Comparison of ENCODE assay signal across 15 cellular contexts in the genomic region with DNA sequence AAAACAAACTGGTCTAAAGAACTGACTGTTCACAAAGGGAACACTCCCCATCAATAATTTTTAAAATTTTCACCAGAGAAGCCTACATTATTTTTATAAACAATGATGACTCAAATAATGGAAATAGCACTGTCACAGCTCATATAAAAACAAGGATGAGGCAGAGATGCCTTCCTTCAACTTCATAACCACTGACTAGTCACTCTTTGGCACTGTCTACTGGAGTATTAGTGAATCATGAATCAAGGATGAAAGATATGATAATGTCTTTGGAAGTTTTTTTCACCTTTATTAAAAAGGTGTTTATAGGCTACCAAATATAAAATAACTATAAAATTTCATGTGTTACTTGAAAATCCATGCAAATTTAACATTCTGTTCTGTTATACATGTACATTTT.
DNase-seq lines count a peak whose midpoint lies in the region; ATAC-seq, FAIRE-seq and TF ChIP-seq lines count a peak whose summit lies in the region.
"Had no signal": no experiment of that assay in that cellular context is flagged by ENCODE, and none has a peak within 500 bp of the region (broad histone marks: within the 10 kb centered on the region; RNA-seq: fewer than 3 reads in every experiment).

No MANE protein-coding gene starts in this region.

- H3K9me3 Mint-ChIP-seq in stimulated activated naive B cell treated with anti-CD40 and anti-IgM and Interleukin-4, amounts not matched to agents 10 μg/mL and 1 μg/mL and 100 μg/mL, for 72 hours, result peaks cover 0 to 2% of the 10 kb centered on the region in 2 donors
- H3K9me3 Mint-ChIP-seq: activated T-cell treated with anti-CD3 and anti-CD28 coated beads, Interleukin-2, amount 50 U/mL, for 24 hours; T-cell had no signal

- peak overlapping the region; percentile 76 for H3K27ac ChIP-seq in osteoblast (ENCODE audit: low read depth, low read length)
- H3K27ac ChIP-seq in aorta (ENCODE audit: low read depth in 1 of 2, low read length in 2 of 2), result no peak overlapping the region

- H3K36me3 Mint-ChIP-seq in stimulated activated naive B cell treated with anti-CD40 and anti-IgM and Interleukin-4, amounts not matched to agents 10 μg/mL and 1 μg/mL and 100 μg/mL, for 72 hours, result peaks cover 5 to 17% of the 10 kb centered on the region in 2 donors
- H3K36me3 Mint-ChIP-seq: CD4-positive, alpha-beta memory T cell; T-cell had no signal

- no peaks in the 10 kb centered on the region for H4K20me1 ChIP-seq in osteoblast (ENCODE audit: insufficient read depth, low read length)

- H3K27me3 Mint-ChIP-seq in stimulated activated naive B cell treated with anti-CD40 and anti-IgM and Interleukin-4, amounts not matched to agents 10 μg/mL and 1 μg/mL and 100 μg/mL, for 72 hours, result no peaks in the 10 kb centered on the region
- H3K27me3 Mint-ChIP-seq: activated T-cell treated with anti-CD3 and anti-CD28 coated beads, Interleukin-2, amount 50 U/mL, for 24 hours; CD4-positive, alpha-beta memory T cell; T-cell had no signal

- H3K9me3 ChIP-seq in osteoblast (ENCODE audit: low read depth, low read length) (no peaks in the 10 kb centered on the region), aorta (ENCODE audit: control insufficient read depth, low read length) (no peaks in the 10 kb centered on the region)

- DNase-seq in EH (ENCODE audit: low read depth), result peak; percentile 68
- DNase-seq in RCC 7860 (ENCODE audit: low spot score), result peak; percentile 82
- peak; percentile 1 for DNase-seq in osteoblast (ENCODE audit: insufficient read length, low spot score, missing footprints)
- DNase-seq in activated CD8-positive, alpha-beta memory T cell treated with anti-CD3 and anti-CD28 coated beads, Interleukin-2, amount 50 U/mL, for 48 hours, result no peak
- DNase-seq in aorta, result no peak
- DNase-seq in stimulated activated naive B cell treated with anti-CD40 and anti-IgM and Interleukin-4, amounts not matched to agents 10 μg/mL and 1 μg/mL and 100 μg/mL, for 72 hours, result no peak
- DNase-seq: activated CD4-positive, alpha-beta T cell treated with anti-CD3 and anti-CD28 coated beads for 4 hours; activated T-cell treated with anti-CD3 and anti-CD28 coated beads, Interleukin-2, amount 50 U/mL, for 24 hours; CD4-positive, alpha-beta memory T cell; effector memory CD4-positive, alpha-beta T cell; NCI-H1105 treated with DMSO at 0.1 percent for 48 hours; T-cell had no signal

- no peak for TF ChIP-seq CTCF in osteoblast (IDR thresholded peaks at IDR 0.05; ENCODE audit: extremely low read depth, low read depth, low read length)

- intact Hi-C loops in aorta (cut with DNase I), result no loop called here

- no peak overlapping the region for H2AFZ ChIP-seq in osteoblast (ENCODE audit: low read length)

- FAIRE-seq in RCC 7860 (lab: Jason Lieb, UNC), result peak; percentile 99

- peak; percentile 91 for ATAC-seq in esophagus mucosa
- no peak for ATAC-seq in HG02840 (IDR thresholded peaks at IDR 0.05; ENCODE audit: low FRiP score, unreplicated experiment)
- ATAC-seq in aorta (ENCODE audit: low FRiP score), result no peak
- no peak for ATAC-seq in stimulated activated naive B cell treated with anti-CD40 and anti-IgM and Interleukin-4, amounts not matched to agents 10 μg/mL and 1 μg/mL and 100 μg/mL, for 72 hours (replicated peaks)
- ATAC-seq: T-cell had no signal

- no peak overlapping the region for H3K27ac Mint-ChIP-seq in stimulated activated naive B cell treated with anti-CD40 and anti-IgM and Interleukin-4, amounts not matched to agents 10 μg/mL and 1 μg/mL and 100 μg/mL, for 72 hours
- H3K27ac Mint-ChIP-seq: activated T-cell treated with anti-CD3 and anti-CD28 coated beads, Interleukin-2, amount 50 U/mL, for 24 hours; CD4-positive, alpha-beta memory T cell; T-cell had no signal

- peaks cover 10 to 13% of the 10 kb centered on the region in 2 donors for H3K4me1 Mint-ChIP-seq in stimulated activated naive B cell treated with anti-CD40 and anti-IgM and Interleukin-4, amounts not matched to agents 10 μg/mL and 1 μg/mL and 100 μg/mL, for 72 hours
- H3K4me1 Mint-ChIP-seq: CD4-positive, alpha-beta memory T cell; T-cell had no signal

- peaks cover 22% of the 10 kb centered on the region for H3K4me1 ChIP-seq in osteoblast (ENCODE audit: insufficient read depth, low read length)
- H3K4me1 ChIP-seq in aorta (ENCODE audit: control insufficient read depth in 1 of 2, insufficient read depth in 2 of 2, low read length in 2 of 2), result no peaks in the 10 kb centered on the region

- H3K27me3 ChIP-seq in osteoblast (ENCODE audit: insufficient read depth, low read length) (no peaks in the 10 kb centered on the region), aorta (ENCODE audit: control insufficient read depth in 1 of 2, insufficient read depth in 2 of 2, low read length in 1 of 2) (no peaks in the 10 kb centered on the region)

- H3K4me3 Mint-ChIP-seq in stimulated activated naive B cell treated with anti-CD40 and anti-IgM and Interleukin-4, amounts not matched to agents 10 μg/mL and 1 μg/mL and 100 μg/mL, for 72 hours, result no peak overlapping the region
- H3K4me3 Mint-ChIP-seq: activated T-cell treated with anti-CD3 and anti-CD28 coated beads, Interleukin-2, amount 50 U/mL, for 24 hours; CD4-positive, alpha-beta memory T cell; T-cell had no signal

- peak overlapping the region; percentile 62 for H3K4me2 ChIP-seq in osteoblast (ENCODE audit: insufficient read depth, low read length)

- H3K4me3 ChIP-seq in osteoblast (ENCODE audit: insufficient read depth, low read length) (no peak overlapping the region), aorta (ENCODE audit: low read length in 2 of 2) (no peak overlapping the region)
- H3K4me3 ChIP-seq: skin epidermis had no signal

- H3K79me2 ChIP-seq in osteoblast (ENCODE audit: insufficient read depth, low read length), result no peaks in the 10 kb centered on the region

- no peaks in the 10 kb centered on the region for H3K36me3 ChIP-seq in osteoblast (ENCODE audit: insufficient read depth, low read length)
- no peaks in the 10 kb centered on the region for H3K36me3 ChIP-seq in aorta (ENCODE audit: control insufficient read depth in 1 of 2, insufficient read depth in 2 of 2, low read length in 1 of 2)

Comparison
In these comparisons a context has a peak if more than half of its experiments do, and no peak if none do; other contexts are left out.
1. DNase-seq: peak in EH (single experiment), RCC 7860 (single experiment) and osteoblast (single experiment); none in activated CD8-positive, alpha-beta memory T cell treated with anti-CD3 and anti-CD28 coated beads, Interleukin-2, amount 50 U/mL, for 48 hours (single experiment), aorta (0 of 2) and stimulated activated naive B cell treated with anti-CD40 and anti-IgM and Interleukin-4, amounts not matched to agents 10 μg/mL and 1 μg/mL and 100 μg/mL, for 72 hours (single experiment).